In genomic region chr2:218805627-218806026, GRCh38 we compare ENCODE assay signal across 10 cellular contexts. TPM values are rescaled to one million over a fixed set of nuclear protein-coding genes. Genes with fewer than 3 reads are reported as not detected.
A peak's percentile ranks its signal among the peaks of the same experiment; 100 is the strongest.
DNase-seq lines count a peak whose midpoint lies in the region; ATAC-seq and TF ChIP-seq lines count a peak whose summit lies in the region.
"Had no signal": no experiment of that assay in that cellular context is flagged by ENCODE, and none has a peak within 500 bp of the region (broad histone marks: within the 10 kb centered on the region; RNA-seq: fewer than 3 reads in every experiment).

No MANE protein-coding gene starts in this region.

- H3K27ac ChIP-seq in right atrium auricular region, result peak overlapping the region; percentile 40 to 62
- H3K27ac ChIP-seq in stomach smooth muscle (ENCODE audit: low read length), result peak overlapping the region; percentile 7

- H3K9me3 ChIP-seq in adipocyte (ENCODE audit: control insufficient read depth, low read length) (peaks cover 11% of the 10 kb centered on the region), right atrium auricular region (peaks cover 0 to 12% of the 10 kb centered on the region in 2 donors), stomach smooth muscle (ENCODE audit: control insufficient read depth in 2 of 2, low read length in 2 of 2) (peaks cover 0 to 3% of the 10 kb centered on the region in 2 donors)

- DNase-seq in H7 (peak; percentile 52), adipocyte (ENCODE audit: low read depth) (peak; percentile 54), right atrium auricular region (ENCODE audit: low spot score) (peak; percentile 42), occipital lobe (lab: John Stamatoyannopoulos, UW) (no peak), ureter (ENCODE audit: low spot score) (no peak)
- DNase-seq: activated CD4-positive, alpha-beta T cell treated with anti-CD3 and anti-CD28 coated beads for 1 hour had no signal

- H3K9ac ChIP-seq in adipocyte (ENCODE audit: low read length), result peak overlapping the region; percentile 31
- H3K9ac ChIP-seq in stomach smooth muscle (ENCODE audit: low read length in 2 of 2), result no peak overlapping the region

- H3K4me1 ChIP-seq in adipocyte (ENCODE audit: control insufficient read depth, insufficient read depth, low read length), result peaks cover 12% of the 10 kb centered on the region
- peaks cover 0 to 10% of the 10 kb centered on the region in 2 donors for H3K4me1 ChIP-seq in right atrium auricular region
- peaks cover 4% of the 10 kb centered on the region for H3K4me1 ChIP-seq in stomach smooth muscle (ENCODE audit: control insufficient read depth, insufficient read depth, low read length)

- no peaks in the 10 kb centered on the region for H3K27me3 ChIP-seq in H7 (ENCODE audit: control insufficient read depth, insufficient read depth, low read length)
- H3K27me3 ChIP-seq in adipocyte (replicated peaks; ENCODE audit: control insufficient read depth, insufficient read depth, low read length), result no peaks in the 10 kb centered on the region
- no peaks in the 10 kb centered on the region for H3K27me3 ChIP-seq in right atrium auricular region
- no peaks in the 10 kb centered on the region for H3K27me3 ChIP-seq in stomach smooth muscle (ENCODE audit: control insufficient read depth in 1 of 2, insufficient read depth in 2 of 2, low read length in 2 of 2)

- no peak for TF ChIP-seq CTCF in right atrium auricular region (IDR thresholded peaks at IDR 0.05)

- ATAC-seq in esophagus mucosa (no peak), HG03159 (IDR thresholded peaks at IDR 0.05; ENCODE audit: unreplicated experiment) (no peak)

- H3K4me3 ChIP-seq in H7 (ENCODE audit: insufficient read depth, low read depth, low read length) (no peak overlapping the region), adipocyte (ENCODE audit: low read length) (peak overlapping the region; percentile 40), right atrium auricular region (no peak overlapping the region), stomach smooth muscle (ENCODE audit: low read length in 2 of 2) (no peak overlapping the region)

- H3K36me3 ChIP-seq in H7 (replicated peaks; ENCODE audit: control insufficient read depth, insufficient read depth, low read length) (no peaks in the 10 kb centered on the region), adipocyte (ENCODE audit: control insufficient read depth, insufficient read depth, low read length, severe bottlenecking) (no peaks in the 10 kb centered on the region), right atrium auricular region (no peaks in the 10 kb centered on the region), stomach smooth muscle (ENCODE audit: control insufficient read depth in 2 of 2, insufficient read depth in 2 of 2, low read length in 2 of 2) (no peaks in the 10 kb centered on the region)

RNA-seq across cellular contexts. Expression of gene CYP27A1, which starts 23.7 kb away (rescaled TPM):
- total RNA-seq in H7 (2014; rRNA removed; shearing (Covaris generic)), result 14.3 and 15.4 TPM in 2 replicates
- total RNA-seq in right atrium auricular region, result 10 to 100 TPM; 17.2 to 23.4 TPM
- total RNA-seq in esophagus mucosa, result 4.9 TPM
- total RNA-seq in occipital lobe, result 2.8 TPM
- total RNA-seq in ureter, result 16.4 TPM

RNA-seq across cellular contexts. Expression of gene PRKAG3, which starts 26.0 kb away (rescaled TPM):
- not detected in 2 replicates for total RNA-seq in H7 (2014; rRNA removed; shearing (Covaris generic))
- total RNA-seq in right atrium auricular region, result under 1 TPM in 1 of 2 donors, not detected in 1; 0.19 TPM
- total RNA-seq in esophagus mucosa, result not detected
- total RNA-seq in occipital lobe, result not detected
- not detected for total RNA-seq in ureter
- total RNA-seq: glomerular endothelial cell had no signal

RNA-seq across cellular contexts. Expression of gene WNT6, which starts 54.0 kb away (rescaled TPM):
- total RNA-seq in H7 (2014; rRNA removed; shearing (Covaris generic)), result not detected in 2 replicates
- total RNA-seq in right atrium auricular region (1 to 10 TPM; 1.8 to 2.4 TPM), esophagus mucosa (not detected), occipital lobe (not detected), ureter (0.78 TPM)
- total RNA-seq: glomerular endothelial cell had no signal

Comparison
In these comparisons a context has a peak if more than half of its experiments do, and no peak if none do; other contexts are left out.
1. DNase-seq: peak in H7 (single experiment), adipocyte (single experiment) and right atrium auricular region (single experiment); none in occipital lobe (single experiment) and ureter (single experiment).